Comparison of ENCODE assay signal across 10 cellular contexts in genomic region chr20:39800548-39800947, GRCh38.
DNase-seq lines count a peak whose midpoint lies in the region; ATAC-seq and TF ChIP-seq lines count a peak whose summit lies in the region.
"Had no signal": no experiment of that assay in that cellular context is flagged by ENCODE, and none has a peak within 500 bp of the region (broad histone marks: within the 10 kb centered on the region; RNA-seq: fewer than 3 reads in every experiment).

No MANE protein-coding gene starts in this region.

- intact Hi-C loops in Right ventricle myocardium superior (cut with DNase I) = no loop called here
- intact Hi-C loops in cardiac septum (cut with DNase I) = no loop called here
- intact Hi-C loops in uterus (cut with DNase I; ENCODE audit: low total_unique reads) = no loop called here

- no peaks in the 10 kb centered on the region for H3K9me3 ChIP-seq in uterus

- no peak for TF ChIP-seq POLR2A in uterus (IDR thresholded peaks at IDR 0.05)

- no peaks in the 10 kb centered on the region for H3K36me3 ChIP-seq in uterus
- H3K36me3 ChIP-seq: cardiac muscle cell had no signal

- no peaks in the 10 kb centered on the region for H3K27me3 ChIP-seq in uterus
- H3K27me3 ChIP-seq: cardiac muscle cell had no signal

- H3K4me3 ChIP-seq in uterus = no peak overlapping the region
- H3K4me3 ChIP-seq: cardiac muscle cell had no signal

- no peak for TF ChIP-seq CTCF in uterus (IDR thresholded peaks at IDR 0.05)

- DNase-seq in Right ventricle myocardium superior = peak; percentile 61
- no peak for DNase-seq in cardiac septum (ENCODE audit: low spot score)
- DNase-seq in fibroblast of the conjunctiva (ENCODE audit: low read depth) = peak; percentile 49
- peak; percentile 25 to 63 for DNase-seq in uterus
- DNase-seq in activated gamma-delta T cell treated with Interleukin-2 at 50 U/mL for 16 hours = no peak
- DNase-seq in hypothalamus (lab: John Stamatoyannopoulos, UW) = no peak
- no peak for DNase-seq in activated CD8-positive, alpha-beta memory T cell treated with anti-CD3 and anti-CD28 coated beads, Interleukin-2, amount 50 U/mL, for 4 hours
- DNase-seq: NCI-H1930 had no signal

- peak overlapping the region in 1 of 2 donors; percentile 46 for H3K27ac ChIP-seq in uterus
- H3K27ac ChIP-seq: cardiac muscle cell had no signal

- H3K4me1 ChIP-seq in uterus = no peaks in the 10 kb centered on the region

- ATAC-seq in Right ventricle myocardium superior (ENCODE audit: poor library complexity) = peak; percentile 87
- ATAC-seq in HG03521 (IDR thresholded peaks at IDR 0.05; ENCODE audit: unreplicated experiment) = peak; percentile 31

Comparison
In these comparisons a context has a peak if more than half of its experiments do, and no peak if none do; other contexts are left out.
1. DNase-seq: peak in Right ventricle myocardium superior (single experiment), fibroblast of the conjunctiva (single experiment) and uterus (2 of 2); none in cardiac septum (single experiment), activated gamma-delta T cell treated with Interleukin-2 at 50 U/mL for 16 hours (single experiment), hypothalamus (0 of 51) and activated CD8-positive, alpha-beta memory T cell treated with anti-CD3 and anti-CD28 coated beads, Interleukin-2, amount 50 U/mL, for 4 hours (single experiment).